In the genomic region with DNA sequence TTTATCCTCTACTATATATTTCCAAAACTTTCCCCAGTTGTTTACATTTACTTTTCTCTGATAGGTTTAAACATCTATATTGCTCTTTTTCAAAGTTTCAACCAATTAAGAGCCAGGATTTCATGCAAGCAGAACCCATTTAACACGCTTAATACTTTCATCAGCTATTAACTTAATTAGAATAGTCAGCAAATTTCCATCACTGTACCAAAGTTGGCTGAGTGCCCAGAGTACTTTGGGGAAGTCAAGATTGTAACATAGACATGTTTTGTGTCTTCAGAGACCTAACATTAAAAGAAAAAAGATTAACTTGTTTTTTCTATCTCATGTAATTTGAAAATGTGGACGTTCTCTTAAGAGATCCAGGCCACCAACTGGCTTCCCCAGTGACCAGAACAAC, we compare ENCODE assay signal across 1 cellular context.
TF ChIP-seq lines count a peak whose summit lies in the region.

No MANE protein-coding gene starts in this region.

TF ChIP-seq in K562, 482 proteins besides CTCF, POLR2A, EP300 and RAD21 (continued from another document):
- no peak for TF ChIP-seq PRMT5 (CRISPR knock-in tag; IDR thresholded peaks at IDR 0.05)
- TF ChIP-seq MAFF (IDR thresholded peaks at IDR 0.05; ENCODE audit: low read length): peak; percentile 31; the same call in 1 of the 2 replicates
- no peak for TF ChIP-seq POLR2AphosphoS2 (IDR thresholded peaks at IDR 0.05; ENCODE audit: low read length)
- TF ChIP-seq, protein P1, sequence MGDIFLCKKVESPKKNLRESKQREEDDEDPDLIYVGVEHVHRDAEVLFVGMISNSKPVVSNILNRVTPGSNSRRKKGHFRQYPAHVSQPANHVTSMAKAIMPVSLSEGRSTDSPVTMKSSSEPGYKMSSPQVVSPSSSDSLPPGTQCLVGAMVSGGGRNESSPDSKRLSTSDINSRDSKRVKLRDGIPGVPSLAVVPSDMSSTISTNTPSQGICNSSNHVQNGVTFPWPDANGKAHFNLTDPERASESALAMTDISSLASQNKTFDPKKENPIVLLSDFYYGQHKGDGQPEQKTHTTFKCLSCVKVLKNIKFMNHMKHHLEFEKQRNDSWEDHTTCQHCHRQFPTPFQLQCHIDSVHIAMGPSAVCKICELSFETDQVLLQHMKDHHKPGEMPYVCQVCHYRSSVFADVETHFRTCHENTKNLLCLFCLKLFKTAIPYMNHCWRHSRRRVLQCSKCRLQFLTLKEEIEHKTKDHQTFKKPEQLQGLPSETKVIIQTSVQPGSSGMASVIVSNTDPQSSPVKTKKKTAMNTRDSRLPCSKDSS (IDR thresholded peaks at IDR 0.05; ENCODE audit: low read depth, partially characterized antibody): no peak
- TF ChIP-seq TBL1XR1 (IDR thresholded peaks at IDR 0.05; ENCODE audit: low read length in 2 of 2): no peak
- TF ChIP-seq LCOR (CRISPR knock-in tag; IDR thresholded peaks at IDR 0.05): no peak
- peak; percentile 9; the same call in 1 of the 2 replicates for TF ChIP-seq NFIC (IDR thresholded peaks at IDR 0.05)
- no peak for TF ChIP-seq HNRNPH1 (optimal IDR thresholded peaks at IDR 0.05; ENCODE audit: low read depth, low read length)
- TF ChIP-seq FOXJ2 (tag; IDR thresholded peaks at IDR 0.05): no peak
